25 cellular contexts compared by ENCODE assay signal in genomic region chr11:85658180-85658579, GRCh38. TPM values are rescaled to one million over a fixed set of nuclear protein-coding genes. Genes with fewer than 3 reads are reported as not detected.
DNase-seq lines count a peak whose midpoint lies in the region; FAIRE-seq and TF ChIP-seq lines count a peak whose summit lies in the region.
"Had no signal": no experiment of that assay in that cellular context is flagged by ENCODE, and none has a peak within 500 bp of the region (broad histone marks: within the 10 kb centered on the region; RNA-seq: fewer than 3 reads in every experiment).

No MANE protein-coding gene starts in this region.

- TF ChIP-seq POLR2A in GM12891 (IDR thresholded peaks at IDR 0.05; ENCODE audit: low read depth, low read length), result no peak

- H3K9me3 ChIP-seq in Loucy (ENCODE audit: insufficient read depth, low read depth, low read length), result no peaks in the 10 kb centered on the region
- no peaks in the 10 kb centered on the region for H3K9me3 ChIP-seq in osteoblast (ENCODE audit: low read depth, low read length)
- no peaks in the 10 kb centered on the region for H3K9me3 ChIP-seq in small intestine (ENCODE audit: control insufficient read depth, low read depth)
- H3K9me3 ChIP-seq: BE2C, Peyer's patch had no signal

- FAIRE-seq in GM12891 (lab: Jason Lieb, UNC), result no peak
- no peak for FAIRE-seq in small intestine (lab: Jason Lieb, UNC)

- no peaks in the 10 kb centered on the region for H3K9me2 ChIP-seq in Loucy (replicated peaks; ENCODE audit: low read depth, low read length)

- H4K20me1 ChIP-seq in Loucy (ENCODE audit: insufficient read depth, low read length, poor library complexity, severe bottlenecking) (peaks cover 86% of the 10 kb centered on the region), osteoblast (ENCODE audit: insufficient read depth, low read length) (peaks cover 36% of the 10 kb centered on the region)

- H2AFZ ChIP-seq in Loucy (ENCODE audit: low read length) (no peak overlapping the region), osteoblast (ENCODE audit: low read length) (no peak overlapping the region)

- H3K27ac Mint-ChIP-seq in activated CD4-positive, alpha-beta T cell treated with anti-CD3 and anti-CD28 coated beads, Interleukin-2, amount 10 ng/mL, durations not matched to agents 24 days and 14 days, result no peak overlapping the region
- H3K27ac Mint-ChIP-seq: CD14-positive monocyte had no signal

- H3K4me2 ChIP-seq in Loucy (ENCODE audit: low read depth, low read length, poor library complexity, severe bottlenecking), result peak overlapping the region; percentile 95
- H3K4me2 ChIP-seq in osteoblast (ENCODE audit: insufficient read depth, low read length), result no peak overlapping the region

- no peaks in the 10 kb centered on the region for H3K27me3 Mint-ChIP-seq in activated CD4-positive, alpha-beta T cell treated with anti-CD3 and anti-CD28 coated beads, Interleukin-2, amount 10 ng/mL, durations not matched to agents 24 days and 14 days

- H3K36me3 ChIP-seq in Loucy (ENCODE audit: insufficient read depth, low read length) (peaks cover 51% of the 10 kb centered on the region), osteoblast (ENCODE audit: insufficient read depth, low read length) (peaks cover 51% of the 10 kb centered on the region), small intestine (ENCODE audit: control insufficient read depth in 2 of 2, insufficient read depth in 2 of 2, low read length in 2 of 2) (peaks cover 1 to 3% of the 10 kb centered on the region in 2 donors)

- intact Hi-C loops in activated CD4-positive, alpha-beta T cell treated with anti-CD3 and anti-CD28 coated beads, Interleukin-2, amount 10 ng/mL, durations not matched to agents 24 days and 14 days (cut with micrococcal nuclease), result no loop called here

- peaks cover 61% of the 10 kb centered on the region for H3K36me3 Mint-ChIP-seq in activated CD4-positive, alpha-beta T cell treated with anti-CD3 and anti-CD28 coated beads, Interleukin-2, amount 10 ng/mL, durations not matched to agents 24 days and 14 days (ENCODE audit: low read depth)

- whole genome bisulfite sequencing in small intestine, 3 donors, result 17 to 45% (median 33%) methylated on average over 1 of the region's 1 CpG

- peaks cover 37% of the 10 kb centered on the region for H3K4me1 Mint-ChIP-seq in activated CD4-positive, alpha-beta T cell treated with anti-CD3 and anti-CD28 coated beads, Interleukin-2, amount 10 ng/mL, durations not matched to agents 24 days and 14 days

- H3K9ac ChIP-seq in Loucy (ENCODE audit: low read depth, low read length, poor library complexity, severe bottlenecking), result peak overlapping the region; percentile 12

- no peaks in the 10 kb centered on the region; the same call in 1 of the 2 replicates for H3F3A ChIP-seq in Loucy (ENCODE audit: low read depth)

- H3K79me2 ChIP-seq in Loucy (ENCODE audit: insufficient read depth, low read length), result peaks cover 85% of the 10 kb centered on the region
- peaks cover 67% of the 10 kb centered on the region for H3K79me2 ChIP-seq in osteoblast (ENCODE audit: insufficient read depth, low read length)

- H3K27ac ChIP-seq in osteoblast (ENCODE audit: low read depth, low read length), result peak overlapping the region; percentile 10
- H3K27ac ChIP-seq in small intestine (ENCODE audit: low read depth in 1 of 2, low read length in 1 of 2), result no peak overlapping the region
- H3K27ac ChIP-seq: Peyer's patch had no signal

- H3K27me3 ChIP-seq in Loucy (ENCODE audit: insufficient read depth, low read length, poor library complexity, severe bottlenecking) (no peaks in the 10 kb centered on the region), osteoblast (ENCODE audit: insufficient read depth, low read length) (no peaks in the 10 kb centered on the region), small intestine (ENCODE audit: control insufficient read depth in 2 of 2, insufficient read depth in 2 of 2, low read length in 2 of 2) (no peaks in the 10 kb centered on the region)
- H3K27me3 ChIP-seq: BE2C, Peyer's patch had no signal

- H3K4me1 ChIP-seq in Loucy (ENCODE audit: insufficient read depth, low read length, poor library complexity, severe bottlenecking), result peaks cover 46% of the 10 kb centered on the region
- H3K4me1 ChIP-seq in osteoblast (ENCODE audit: insufficient read depth, low read length), result peaks cover 20% of the 10 kb centered on the region
- peaks cover 2% of the 10 kb centered on the region in 2 donors for H3K4me1 ChIP-seq in small intestine (ENCODE audit: control insufficient read depth in 2 of 2, insufficient read depth in 1 of 2, low read depth in 1 of 2, low read length in 1 of 2)
- H3K4me1 ChIP-seq: BE2C had no signal

- H3K9me3 Mint-ChIP-seq in activated CD4-positive, alpha-beta T cell treated with anti-CD3 and anti-CD28 coated beads, Interleukin-2, amount 10 ng/mL, durations not matched to agents 24 days and 14 days, result no peaks in the 10 kb centered on the region
- H3K9me3 Mint-ChIP-seq: CD14-positive monocyte had no signal

- TF ChIP-seq CTCF in Loucy (conservative IDR thresholded peaks at IDR 0.05; ENCODE audit: low read length) (no peak), osteoblast (IDR thresholded peaks at IDR 0.05; ENCODE audit: extremely low read depth, low read depth, low read length) (no peak)

- H3K4me3 ChIP-seq in Loucy (ENCODE audit: low read length, poor library complexity, severe bottlenecking) (no peak overlapping the region), osteoblast (ENCODE audit: insufficient read depth, low read length) (no peak overlapping the region), small intestine (ENCODE audit: low read depth in 1 of 2, low read length in 2 of 2) (no peak overlapping the region)
- H3K4me3 ChIP-seq: Peyer's patch had no signal

- H3K4me3 Mint-ChIP-seq in activated CD4-positive, alpha-beta T cell treated with anti-CD3 and anti-CD28 coated beads, Interleukin-2, amount 10 ng/mL, durations not matched to agents 24 days and 14 days, result no peak overlapping the region
- H3K4me3 Mint-ChIP-seq: CD14-positive monocyte had no signal

- DNase-seq in activated CD4-positive, alpha-beta T cell treated with anti-CD3 and anti-CD28 coated beads, Interleukin-2, amount 10 ng/mL, durations not matched to agents 24 days and 14 days, result peak; percentile 1
- no peak for DNase-seq in activated CD4-positive, alpha-beta T cell treated with anti-CD3 and anti-CD28 coated beads for 48 hours
- DNase-seq in amniotic epithelial cell (ENCODE audit: low read depth) (peak; percentile 43), osteoblast (ENCODE audit: insufficient read length, low spot score, missing footprints) (no peak), GM12891 (ENCODE audit: insufficient read length, low spot score) (no peak), small intestine (no peak), NCI-H774 (lab: John Stamatoyannopoulos, UW) (no peak)
- DNase-seq: 8988T, ACHN, BE2C, DMS153, DND-41, H7, Kasumi-1, MV-4-11, NCI-H1105 treated with DMSO at 0.1 percent for 48 hours, NCI-H2029, NCI-H2227 treated with DMSO at 0.1 percent for 48 hours, NCI-H526 treated with DMSO at 0.1 percent for 48 hours, Peyer's patch, SHP77 treated with DMSO at 0.1 percent for 48 hours had no signal

TF ChIP-seq in GM12891, 5 proteins besides CTCF, POLR2A, EP300 and RAD21:
- TF ChIP-seq SPI1 (IDR thresholded peaks at IDR 0.05; ENCODE audit: low read depth, low read length), result no peak
- TF ChIP-seq POU2F2 (IDR thresholded peaks at IDR 0.05; ENCODE audit: low read depth, low read length), result no peak
- no peak for TF ChIP-seq POLR2AphosphoS5 (IDR thresholded peaks at IDR 0.05; ENCODE audit: low read depth, low read length)
- no peak for TF ChIP-seq PAX5 (IDR thresholded peaks at IDR 0.05; ENCODE audit: insufficient read depth, low read length, severe bottlenecking)
- no peak for TF ChIP-seq TAF1 (IDR thresholded peaks at IDR 0.05; ENCODE audit: low read depth, low read length)

RNA-seq across cellular contexts. Expression of gene CREBZF, which starts 6.7 kb away (rescaled TPM):
- total RNA-seq in activated CD4-positive, alpha-beta T cell treated with anti-CD3 and anti-CD28 coated beads, Interleukin-2, amount 10 ng/mL, durations not matched to agents 24 days and 14 days, result 50.9 and 54.5 TPM in 2 replicates
- total RNA-seq in osteoblast, result 46.3 and 49.2 TPM in 2 replicates
- polyA plus RNA-seq in GM12891 (2012; ENCODE audit: low read depth, missing spikeins), result 19.4 TPM
- polyA plus RNA-seq in small intestine, result 10 to 100 TPM; 13.0 to 18.6 (median 16.8) TPM

RNA-seq across cellular contexts. Expression of gene TMEM126A, which starts 10.4 kb away (rescaled TPM):
- 52.1 and 52.5 TPM in 2 replicates for total RNA-seq in activated CD4-positive, alpha-beta T cell treated with anti-CD3 and anti-CD28 coated beads, Interleukin-2, amount 10 ng/mL, durations not matched to agents 24 days and 14 days
- 34.4 and 41.0 TPM in 2 replicates for total RNA-seq in osteoblast
- polyA plus RNA-seq in GM12891 (2012; ENCODE audit: low read depth, missing spikeins), result 70.7 TPM
- polyA plus RNA-seq in small intestine, result 10 to 100 TPM; 40.0 to 59.4 (median 52.3) TPM

RNA-seq across cellular contexts. Expression of gene CCDC89, which starts 27.8 kb away (rescaled TPM):
- 0.14 TPM in 1 of 2 replicates, not detected in the other for total RNA-seq in activated CD4-positive, alpha-beta T cell treated with anti-CD3 and anti-CD28 coated beads, Interleukin-2, amount 10 ng/mL, durations not matched to agents 24 days and 14 days
- total RNA-seq in osteoblast, result 2.9 and 4.1 TPM in 2 replicates
- not detected for polyA plus RNA-seq in GM12891 (2012; ENCODE audit: low read depth, missing spikeins)
- under 1 TPM in 1 of 3 donors, not detected in 2; 0.55 TPM for polyA plus RNA-seq in small intestine
- total RNA-seq: H7, MCF 10A, NCI-H460 had no signal
- polyA plus RNA-seq: CD14-positive monocyte had no signal

RNA-seq across cellular contexts. Expression of gene TMEM126B, which starts 29.8 kb away (rescaled TPM):
- total RNA-seq in activated CD4-positive, alpha-beta T cell treated with anti-CD3 and anti-CD28 coated beads, Interleukin-2, amount 10 ng/mL, durations not matched to agents 24 days and 14 days, result 52.2 and 54.4 TPM in 2 replicates
- 64.4 and 81.6 TPM in 2 replicates for total RNA-seq in osteoblast
- polyA plus RNA-seq in GM12891 (2012; ENCODE audit: low read depth, missing spikeins), result 40.9 TPM
- 10 to 100 TPM; 64.3 to 89.2 (median 66.6) TPM for polyA plus RNA-seq in small intestine

RNA-seq across cellular contexts. Expression of gene DLG2, which starts 31.0 kb away (rescaled TPM):
- total RNA-seq in activated CD4-positive, alpha-beta T cell treated with anti-CD3 and anti-CD28 coated beads, Interleukin-2, amount 10 ng/mL, durations not matched to agents 24 days and 14 days, result 0.99 and 1.0 TPM in 2 replicates
- total RNA-seq in osteoblast, result 3.3 and 3.8 TPM in 2 replicates
- polyA plus RNA-seq in GM12891 (2012; ENCODE audit: low read depth, missing spikeins), result 0.26 TPM
- 1 to 10 TPM in 1 of 3 donors, under 1 TPM in 2; 0.22 to 1.5 (median 0.81) TPM for polyA plus RNA-seq in small intestine

Comparison
In these comparisons a context has a peak if more than half of its experiments do, and no peak if none do; other contexts are left out.
1. DNase-seq: peak in activated CD4-positive, alpha-beta T cell treated with anti-CD3 and anti-CD28 coated beads, Interleukin-2, amount 10 ng/mL, durations not matched to agents 24 days and 14 days (single experiment) and amniotic epithelial cell (single experiment); none in activated CD4-positive, alpha-beta T cell treated with anti-CD3 and anti-CD28 coated beads for 48 hours (single experiment), osteoblast (single experiment), GM12891 (single experiment), small intestine (single experiment) and NCI-H774 (single experiment).